2 cellular contexts compared by ENCODE assay signal in genomic region chr18:58103339-58103930, GRCh38.
A peak's percentile ranks its signal among the peaks of the same experiment; 100 is the strongest.
TF ChIP-seq lines count a peak whose summit lies in the region.

No MANE protein-coding gene starts in this region.

TF ChIP-seq in K562, 482 proteins besides CTCF, POLR2A, EP300 and RAD21:
- TF ChIP-seq PATZ1 (CRISPR knock-in tag; IDR thresholded peaks at IDR 0.05; ENCODE audit: borderline replicate concordance) (no peak), ZNF224 (CRISPR knock-in tag; IDR thresholded peaks at IDR 0.05) (no peak), MAFF (IDR thresholded peaks at IDR 0.05; ENCODE audit: low read length) (peak; percentile 31), MAFG (tag; conservative IDR thresholded peaks at IDR 0.05) (peak; percentile 66), SNRNP70 (optimal IDR thresholded peaks at IDR 0.05; ENCODE audit: low read depth, low read length) (no peak), GABPB2 (CRISPR knock-in tag; conservative IDR thresholded peaks at IDR 0.05) (no peak), ZNF316 (IDR thresholded peaks at IDR 0.05) (peak; percentile 68), MAFK (IDR thresholded peaks at IDR 0.05; ENCODE audit: low read length) (peak; percentile 33; the same call in 1 of the 2 replicates), NBN (IDR thresholded peaks at IDR 0.05; ENCODE audit: low read depth) (no peak), C11orf30 (IDR thresholded peaks at IDR 0.05; ENCODE audit: low read depth) (peak; percentile 51; the same call in 1 of the 2 replicates)
TF ChIP-seq in K562: peak in this region for 5.

TF ChIP-seq in HepG2, 621 proteins besides CTCF, POLR2A, EP300 and RAD21:
- TF ChIP-seq ZNF251 (CRISPR knock-in tag; IDR thresholded peaks at IDR 0.05) = no peak
- peak; percentile 67 to 81 for TF ChIP-seq MAFK (conservative IDR thresholded peaks at IDR 0.05 in 1 of 2, IDR thresholded peaks at IDR 0.05 in 1 of 2; ENCODE audit: low read length in 2 of 2)
- TF ChIP-seq NFYB (CRISPR knock-in tag; IDR thresholded peaks at IDR 0.05) = 0 out of 2 replicates have a peak, but pooled peaks have one; percentile 13
- TF ChIP-seq MAFF (IDR thresholded peaks at IDR 0.05; ENCODE audit: low read depth, low read length) = peak; percentile 71
